7 cellular contexts compared by ENCODE assay signal in genomic region chr12:26566186-26566585, GRCh38.
"Had no signal": no experiment of that assay in that cellular context is flagged by ENCODE, and none has a peak within 500 bp of the region (broad histone marks: within the 10 kb centered on the region; RNA-seq: fewer than 3 reads in every experiment).

No MANE protein-coding gene starts in this region.

- H3K27ac ChIP-seq: HL-60, KMS-11 had no signal

- H3K36me3 ChIP-seq: HAP-1 had no signal

- H3K9me3 Mint-ChIP-seq: GM23338 had no signal

- H3K4me3 ChIP-seq: GM23338, HAP-1 had no signal

- H3K9ac ChIP-seq: KMS-11 had no signal

- H2AFZ ChIP-seq: GM23338 had no signal

- H3K4me1 ChIP-seq: HAP-1 had no signal

- H3K4me1 Mint-ChIP-seq: GM23338 had no signal

- H3K27ac Mint-ChIP-seq: GM23338 had no signal

- ATAC-seq: GM23338, HCT116 had no signal

- H3K4me2 ChIP-seq: GM23338, KMS-11 had no signal

- H3K9me3 ChIP-seq: HAP-1 had no signal

- H3K4me3 Mint-ChIP-seq: GM23338 had no signal

- DNase-seq: H7, KBM-7 had no signal
